Comparison of ENCODE assay signal across 15 cellular contexts in genomic region chr13:110227416-110227815, GRCh38.
"Had no signal": no experiment of that assay in that cellular context is flagged by ENCODE, and none has a peak within 500 bp of the region (broad histone marks: within the 10 kb centered on the region; RNA-seq: fewer than 3 reads in every experiment).

No MANE protein-coding gene starts in this region.

- ATAC-seq: activated T-cell treated with anti-CD3 and anti-CD28 coated beads, Interleukin-2, amount 50 U/mL, for 72 hours; mucosa of descending colon; natural killer cell; T-cell had no signal

- H3K27me3 ChIP-seq: colonic mucosa had no signal

- H3K9me3 ChIP-seq: colonic mucosa, mucosa of descending colon had no signal

- H3K36me3 ChIP-seq: colonic mucosa had no signal

- H3K4me1 ChIP-seq: colonic mucosa had no signal

- DNase-seq: activated CD4-positive, alpha-beta memory T cell treated with anti-CD3 and anti-CD28 coated beads for 36 hours; activated gamma-delta T cell treated with Interleukin-2 at 50 U/mL for 16 hours; activated naive CD8-positive, alpha-beta T cell treated with anti-CD3 and anti-CD28 coated beads for 36 hours; activated T-cell treated with anti-CD3 and anti-CD28 coated beads, Interleukin-2, amount 50 U/mL, for 72 hours; aorta; colonic mucosa; effector CD4-positive, alpha-beta T cell; hypothalamus; mucosa of descending colon; natural killer cell; T-cell; T1000 had no signal

- H3K27ac ChIP-seq: colonic mucosa, VCaP had no signal

- H3K4me3 ChIP-seq: colonic mucosa, lung, mucosa of descending colon, skin epidermis had no signal
